Comparison of ENCODE assay signal across 8 cellular contexts in the genomic region with DNA sequence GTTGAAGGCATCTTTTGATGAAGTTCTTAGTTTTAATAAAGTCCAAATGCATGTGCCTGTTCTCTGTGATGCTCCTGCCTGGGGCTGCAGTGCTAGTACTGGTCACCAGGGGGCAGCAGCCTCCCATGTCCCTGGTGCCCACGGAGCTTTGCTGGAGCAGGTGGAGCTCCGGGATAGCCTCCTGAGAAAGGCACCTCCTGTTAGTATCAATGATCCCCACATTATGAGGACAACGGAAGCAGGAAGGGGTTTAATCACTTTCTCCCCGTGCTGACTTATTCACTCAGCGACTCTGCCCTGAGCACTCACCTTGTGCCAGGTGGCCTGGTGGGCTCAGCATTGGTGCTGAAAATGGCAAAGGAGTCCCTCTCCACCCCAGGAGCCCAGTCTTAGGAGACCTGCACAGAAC.
DNase-seq lines count a peak whose midpoint lies in the region; ATAC-seq, FAIRE-seq and TF ChIP-seq lines count a peak whose summit lies in the region.
"Had no signal": no experiment of that assay in that cellular context is flagged by ENCODE, and none has a peak within 500 bp of the region (broad histone marks: within the 10 kb centered on the region; RNA-seq: fewer than 3 reads in every experiment).

No MANE protein-coding gene starts in this region.

- FAIRE-seq in small intestine (lab: Jason Lieb, UNC), result no peak
- FAIRE-seq: islet of Langerhans had no signal

- 3 to 10% (median 7%) methylated on average over 5 of the region's 5 CpGs for WGBS in small intestine, 3 donors

- TF ChIP-seq CTCF in GM12875 (IDR thresholded peaks at IDR 0.05; ENCODE audit: borderline replicate concordance, insufficient read depth, low read depth, low read length), result peak; percentile 98

- peak; percentile 31 to 36 for DNase-seq in Kasumi-1 (lab: John Stamatoyannopoulos, UW)
- DNase-seq in T-helper 1 cell, result peak; percentile 35 to 62 (median 46)
- peak in 50 of 56 donors; percentile 5 to 84 (median 50) for DNase-seq in amygdala (lab: John Stamatoyannopoulos, UW)
- DNase-seq in hepatic stellate cell (ENCODE audit: low spot score), result peak; percentile 49
- peak; percentile 69 for DNase-seq in small intestine

- H3K4me1 ChIP-seq in small intestine (ENCODE audit: control insufficient read depth in 2 of 2, insufficient read depth in 1 of 2, low read depth in 1 of 2, low read length in 1 of 2), result peaks cover 0 to 8% of the 10 kb centered on the region in 2 donors

- H3K9me3 ChIP-seq in small intestine (ENCODE audit: control insufficient read depth, low read depth), result no peaks in the 10 kb centered on the region

- no peak overlapping the region for H3K27ac ChIP-seq in small intestine (ENCODE audit: low read depth in 1 of 2, low read length in 1 of 2)

- ATAC-seq in HG03108 (IDR thresholded peaks at IDR 0.05; ENCODE audit: unreplicated experiment), result no peak

- H3K36me3 ChIP-seq in small intestine (ENCODE audit: control insufficient read depth in 2 of 2, insufficient read depth in 2 of 2, low read length in 2 of 2), result no peaks in the 10 kb centered on the region

- no peak overlapping the region for H3K4me3 ChIP-seq in GM12875 (ENCODE audit: low read depth, low read length)
- no peak overlapping the region for H3K4me3 ChIP-seq in small intestine (ENCODE audit: low read depth in 1 of 2, low read length in 2 of 2)

- no peaks in the 10 kb centered on the region for H3K27me3 ChIP-seq in small intestine (ENCODE audit: control insufficient read depth in 2 of 2, insufficient read depth in 2 of 2, low read length in 2 of 2)
